17 cellular contexts compared by ENCODE assay signal in the genomic region with DNA sequence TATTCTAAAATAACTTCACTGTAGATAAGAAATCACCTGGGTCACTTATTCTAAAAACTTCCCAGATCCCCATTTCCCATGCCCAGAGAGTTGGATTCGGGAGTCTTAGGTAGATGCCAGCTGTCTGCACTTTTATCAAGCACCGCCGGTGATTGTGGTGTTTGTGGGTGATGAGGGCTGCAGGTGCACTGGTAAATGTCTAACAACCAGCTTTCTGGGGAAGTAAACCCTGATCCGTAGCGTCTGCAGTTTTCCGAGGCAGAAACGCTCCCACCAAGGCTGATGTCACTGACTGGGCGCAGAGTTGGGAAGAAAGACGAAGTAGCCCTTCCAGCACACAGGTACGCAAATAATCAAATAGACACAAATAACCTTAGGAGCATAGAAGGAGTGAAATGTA.
A peak's percentile ranks its signal among the peaks of the same experiment; 100 is the strongest.
DNase-seq lines count a peak whose midpoint lies in the region; ATAC-seq and TF ChIP-seq lines count a peak whose summit lies in the region.
"Had no signal": no experiment of that assay in that cellular context is flagged by ENCODE, and none has a peak within 500 bp of the region (broad histone marks: within the 10 kb centered on the region; RNA-seq: fewer than 3 reads in every experiment).

No MANE protein-coding gene starts in this region.

- peaks cover 9% of the 10 kb centered on the region for H3K4me1 Mint-ChIP-seq in endodermal cell

- H3K9me3 ChIP-seq in RWPE2 (ENCODE audit: severe bottlenecking) (no peaks in the 10 kb centered on the region), endodermal cell (ENCODE audit: control insufficient read depth, low read length) (peaks cover 5% of the 10 kb centered on the region)
- H3K9me3 ChIP-seq: BE2C, Caco-2 had no signal

- H3K9ac ChIP-seq in endodermal cell (ENCODE audit: extremely low read depth, low read length, poor library complexity, severe bottlenecking) (no peak overlapping the region), mesendoderm (ENCODE audit: low read length) (no peak overlapping the region)
- H3K9ac ChIP-seq: BLaER1 had no signal

- no peak for TF ChIP-seq CTCF in RWPE2 (IDR thresholded peaks at IDR 0.05; ENCODE audit: poor library complexity, severe bottlenecking)
- TF ChIP-seq CTCF in endodermal cell (conservative IDR thresholded peaks at IDR 0.05) = no peak

- H3K23ac ChIP-seq in mesendoderm (ENCODE audit: low read length) = no peak overlapping the region

- no peak overlapping the region for H2BK15ac ChIP-seq in mesendoderm (replicated peaks; ENCODE audit: low read depth)

- H3K36me3 Mint-ChIP-seq in endodermal cell (ENCODE audit: low read depth) = no peaks in the 10 kb centered on the region
- H3K36me3 Mint-ChIP-seq: CD8-positive, alpha-beta T cell had no signal

- no peaks in the 10 kb centered on the region for H3K79me1 ChIP-seq in mesendoderm (ENCODE audit: low read length)

- DNase-seq in RWPE2 (ENCODE audit: low spot score) = peak; percentile 66
- DNase-seq in endodermal cell = peak; percentile 31
- DNase-seq in mesendoderm = no peak
- no peak for DNase-seq in SW 1271 (lab: John Stamatoyannopoulos, UW)
- no peak for DNase-seq in ecto neural progenitor cell (ENCODE audit: low spot score)
- DNase-seq in C1 segment of cervical spinal cord (lab: John Stamatoyannopoulos, UW) = no peak
- DNase-seq: 8988T; ACHN; BE2C; Calu3; CD4-positive, alpha-beta T cell; CD8-positive, alpha-beta T cell; DMS79 treated with DMSO at 0.1 percent for 48 hours; GF-D8 had no signal

- H3K27ac ChIP-seq in RWPE2 (ENCODE audit: poor library complexity, severe bottlenecking) (no peak overlapping the region), endodermal cell (ENCODE audit: low read depth, low read length) (no peak overlapping the region), mesendoderm (ENCODE audit: low read depth, low read length) (no peak overlapping the region)
- H3K27ac ChIP-seq: BLaER1, C4-2B had no signal

- no peak overlapping the region for H2BK120ac ChIP-seq in mesendoderm (ENCODE audit: low read depth, low read length)

- H2BK5ac ChIP-seq in mesendoderm (ENCODE audit: low read length) = no peak overlapping the region

- H3K4me3 ChIP-seq in RWPE2 (ENCODE audit: severe bottlenecking) (no peak overlapping the region), endodermal cell (ENCODE audit: low read length) (no peak overlapping the region), mesendoderm (ENCODE audit: low read length) (no peak overlapping the region)
- H3K4me3 ChIP-seq: BLaER1 had no signal

- WGBS in endodermal cell (ENCODE audit: insufficient coverage in 1 of 2, insufficient read length in 1 of 2), 2 experiments = 93 to 97% methylated on average over 3 to 9 of the region's 10 CpGs
- WGBS in mesendoderm (ENCODE audit: extremely low coverage, insufficient coverage, low lambda C conversion rate) = no CpG with 5 or more reads among the region's 10 CpGs

- peaks cover 4% of the 10 kb centered on the region for H3K27me3 Mint-ChIP-seq in endodermal cell (ENCODE audit: insufficient read depth)

- no peaks in the 10 kb centered on the region for H3K36me3 ChIP-seq in RWPE2 (ENCODE audit: low read depth)
- H3K36me3 ChIP-seq in endodermal cell (ENCODE audit: control insufficient read depth, insufficient read depth, low read length) = no peaks in the 10 kb centered on the region
- H3K36me3 ChIP-seq in mesendoderm (ENCODE audit: control insufficient read depth, insufficient read depth, low read length) = no peaks in the 10 kb centered on the region
- H3K36me3 ChIP-seq: BE2C, BLaER1 had no signal

- no peak overlapping the region for H2AK5ac ChIP-seq in mesendoderm (ENCODE audit: low read length)

- no peak overlapping the region for H4K8ac ChIP-seq in mesendoderm (ENCODE audit: low read depth, low read length)

- no peak overlapping the region for H3K27ac Mint-ChIP-seq in endodermal cell
- H3K27ac Mint-ChIP-seq: CD4-positive, alpha-beta T cell; CD8-positive, alpha-beta T cell had no signal

- H3K4ac ChIP-seq in mesendoderm (ENCODE audit: low read depth, low read length) = no peak overlapping the region

- H3K4me2 ChIP-seq in mesendoderm (ENCODE audit: low read length) = no peak overlapping the region
- H3K4me2 ChIP-seq: BLaER1 had no signal

- peak overlapping the region; percentile 60 for H3K18ac ChIP-seq in mesendoderm (ENCODE audit: low read length)

- H3K4me3 Mint-ChIP-seq in endodermal cell = no peak overlapping the region
- H3K4me3 Mint-ChIP-seq: CD4-positive, alpha-beta T cell; CD8-positive, alpha-beta T cell had no signal

- no peak overlapping the region for H4K5ac ChIP-seq in mesendoderm (ENCODE audit: low read length)

- peaks cover 10% of the 10 kb centered on the region for H3K4me1 ChIP-seq in RWPE2 (ENCODE audit: insufficient read depth, poor library complexity, severe bottlenecking)
- peaks cover 7% of the 10 kb centered on the region for H3K4me1 ChIP-seq in endodermal cell (ENCODE audit: control insufficient read depth, insufficient read depth, low read length)
- peaks cover 6% of the 10 kb centered on the region for H3K4me1 ChIP-seq in mesendoderm (ENCODE audit: control insufficient read depth, low read depth, low read length)
- H3K4me1 ChIP-seq: Caco-2 had no signal

- no peak for ATAC-seq in RWPE2 (ENCODE audit: low read depth)
- ATAC-seq: CD8-positive, alpha-beta T cell had no signal

- H3K27me3 ChIP-seq in RWPE2 (ENCODE audit: insufficient read depth, poor library complexity, severe bottlenecking) (no peaks in the 10 kb centered on the region), endodermal cell (ENCODE audit: control insufficient read depth, insufficient read depth, low read length, poor library complexity, severe bottlenecking) (no peaks in the 10 kb centered on the region), mesendoderm (ENCODE audit: insufficient read depth, low read length, poor library complexity) (no peaks in the 10 kb centered on the region)
- H3K27me3 ChIP-seq: BLaER1 had no signal

- no peak overlapping the region for H3K56ac ChIP-seq in mesendoderm (ENCODE audit: low read length)

- H3K79me2 ChIP-seq in mesendoderm (ENCODE audit: control insufficient read depth, insufficient read depth, low read length) = no peaks in the 10 kb centered on the region

- H3K9me3 Mint-ChIP-seq in endodermal cell = peaks cover 4% of the 10 kb centered on the region
- H3K9me3 Mint-ChIP-seq: CD4-positive, alpha-beta T cell; CD8-positive, alpha-beta T cell had no signal

Comparison
In these comparisons a context has a peak if more than half of its experiments do, and no peak if none do; other contexts are left out.
1. DNase-seq: peak in RWPE2 (single experiment) and endodermal cell (single experiment); none in mesendoderm (single experiment), SW 1271 (0 of 2), ecto neural progenitor cell (single experiment) and C1 segment of cervical spinal cord (0 of 14).